ENCODE assay signal across 10 cellular contexts in genomic region chr9:89177401-89178161, GRCh38. TPM values are rescaled to one million over a fixed set of nuclear protein-coding genes. Genes with fewer than 3 reads are reported as not detected.
DNase-seq lines count a peak whose midpoint lies in the region; ATAC-seq and TF ChIP-seq lines count a peak whose summit lies in the region.
"Had no signal": no experiment of that assay in that cellular context is flagged by ENCODE, and none has a peak within 500 bp of the region (broad histone marks: within the 10 kb centered on the region; RNA-seq: fewer than 3 reads in every experiment).

No MANE protein-coding gene starts in this region.

- H3K4me1 ChIP-seq in heart right ventricle (peaks cover 6 to 37% (median 27%) of the 10 kb centered on the region in 9 donors), mucosa of rectum (ENCODE audit: control insufficient read depth in 2 of 2, insufficient read depth in 2 of 2, low read length in 2 of 2) (peaks cover 11 to 20% of the 10 kb centered on the region in 2 donors)

- in situ Hi-C loops in KBM-7 (cut with MboI; ENCODE audit: low pct_unique_long_range_greater_than_20kb, low sequenced_read_pairs), result no loop called here

- no peaks in the 10 kb centered on the region for H3K9me3 Mint-ChIP-seq in endothelial cell (ENCODE audit: unreplicated experiment)

- H3K4me3 ChIP-seq in heart right ventricle (peak overlapping the region in 9 of 10 donors; percentile 6 to 59 (median 53)), mucosa of rectum (ENCODE audit: low read length in 2 of 2) (peak overlapping the region; percentile 37 to 46)

- H3K4me3 Mint-ChIP-seq in endothelial cell (ENCODE audit: unreplicated experiment), result peak overlapping the region; percentile 88

- peaks cover 11 to 78% (median 53%) of the 10 kb centered on the region in 7 donors for H3K27me3 ChIP-seq in heart right ventricle
- H3K27me3 ChIP-seq in mucosa of rectum (ENCODE audit: control insufficient read depth in 2 of 2, insufficient read depth in 2 of 2, low read length in 2 of 2), result peaks cover 16 to 31% of the 10 kb centered on the region in 2 donors

- intact Hi-C loops in heart right ventricle (cut with DNase I) (no loop called here), left ventricle myocardium superior (cut with micrococcal nuclease) (no loop called here)

- H3K36me3 Mint-ChIP-seq in endothelial cell (ENCODE audit: low read depth, unreplicated experiment), result no peaks in the 10 kb centered on the region

- H3K36me3 ChIP-seq in heart right ventricle, result no peaks in the 10 kb centered on the region
- no peaks in the 10 kb centered on the region for H3K36me3 ChIP-seq in mucosa of rectum (ENCODE audit: control insufficient read depth in 2 of 2, insufficient read depth in 2 of 2, low read length in 2 of 2)

- no peak overlapping the region for H3K9ac ChIP-seq in mucosa of rectum (ENCODE audit: low read depth in 1 of 2, low read length in 2 of 2)

- no peak for ATAC-seq in heart right ventricle
- no peak for ATAC-seq in left ventricle myocardium superior
- no peak for ATAC-seq in activated CD4-positive, CD25-positive, alpha-beta regulatory T cell treated with anti-CD3 and anti-CD28 coated beads, Interleukin-2, amount 50 U/mL, for 24 hours
- ATAC-seq in HG03159 (IDR thresholded peaks at IDR 0.05; ENCODE audit: unreplicated experiment), result no peak
- no peak for ATAC-seq in HG02973 (IDR thresholded peaks at IDR 0.05; ENCODE audit: unreplicated experiment)

- peaks cover 33% of the 10 kb centered on the region for H3K4me1 Mint-ChIP-seq in endothelial cell (ENCODE audit: unreplicated experiment)

- H3K27ac Mint-ChIP-seq in endothelial cell (ENCODE audit: unreplicated experiment), result no peak overlapping the region

- TF ChIP-seq CTCF in heart right ventricle (IDR thresholded peaks at IDR 0.05) (no peak), endothelial cell (IDR thresholded peaks at IDR 0.05; ENCODE audit: unreplicated experiment) (no peak)

- 3% methylated on average over 44 to 59 of the region's 59 CpGs for WGBS in heart right ventricle, 2 donors

- DNase-seq in heart right ventricle (no peak), left ventricle myocardium superior (no peak), endothelial cell (ENCODE audit: low spot score) (peak; percentile 26), KBM-7 (no peak)
- DNase-seq: amniotic stem cell had no signal

- H3K9me3 ChIP-seq in heart right ventricle (no peaks in the 10 kb centered on the region), mucosa of rectum (ENCODE audit: control insufficient read depth in 2 of 2, low read length in 2 of 2) (no peaks in the 10 kb centered on the region)

- peaks cover 4% of the 10 kb centered on the region for H3K27me3 Mint-ChIP-seq in endothelial cell (ENCODE audit: unreplicated experiment)

- H3K27ac ChIP-seq in heart right ventricle (no peak overlapping the region), mucosa of rectum (ENCODE audit: low read depth in 2 of 2, low read length in 2 of 2) (no peak overlapping the region)

RNA-seq across cellular contexts. Expression of gene SHC3, which starts 1.0 kb away (rescaled TPM):
- total RNA-seq in heart right ventricle (under 1 TPM; 0.15 to 0.71 (median 0.33) TPM), left ventricle myocardium superior (0.59 TPM), endothelial cell (ENCODE audit: unreplicated experiment) (6.5 TPM)
- under 1 TPM; 0.29 to 0.68 TPM for polyA plus RNA-seq in heart right ventricle
- total RNA-seq: T-helper 2 cell treated with Interferon-gamma antibody and Interleukin-4, amounts not matched to agents 100 ng/mL and 5 ng/mL, for 36 hours had no signal
